1 cellular context compared by ENCODE assay signal in genomic region chr2:74908763-74909444, GRCh38.
TF ChIP-seq lines count a peak whose summit lies in the region.

No MANE protein-coding gene starts in this region.

TF ChIP-seq in HepG2, 621 proteins besides CTCF, POLR2A, EP300 and RAD21 (continued from another document and continues in another):
- TF ChIP-seq ZNF614 (CRISPR knock-in tag; IDR thresholded peaks at IDR 0.05; ENCODE audit: borderline replicate concordance) (no peak), MIER3 (CRISPR knock-in tag; IDR thresholded peaks at IDR 0.05; ENCODE audit: borderline replicate concordance) (no peak), CHD2 (IDR thresholded peaks at IDR 0.05; ENCODE audit: low read depth, low read length) (no peak), SRSF4 (IDR thresholded peaks at IDR 0.05; ENCODE audit: low read depth, low read length, poor library complexity, severe bottlenecking) (no peak), ZEB1 (IDR thresholded peaks at IDR 0.05; ENCODE audit: insufficient replicate concordance, low read depth) (no peak), PTBP1 (IDR thresholded peaks at IDR 0.05; ENCODE audit: low read depth, low read length, poor library complexity, severe bottlenecking) (no peak), NFIC (IDR thresholded peaks at IDR 0.05; ENCODE audit: low read length) (no peak), MXD4 (CRISPR knock-in tag; IDR thresholded peaks at IDR 0.05) (no peak), DRAP1 (CRISPR knock-in tag; IDR thresholded peaks at IDR 0.05) (peak; percentile 75; the same call in 1 of the 2 replicates), SAP130 (CRISPR knock-in tag; IDR thresholded peaks at IDR 0.05; ENCODE audit: low read depth) (peak; percentile 41; the same call in 1 of the 2 replicates), ZC3H4 (CRISPR knock-in tag; IDR thresholded peaks at IDR 0.05; ENCODE audit: borderline replicate concordance) (no peak), GABPA (IDR thresholded peaks at IDR 0.05; ENCODE audit: low read depth, low read length) (no peak), GABPA (CRISPR knock-in tag; IDR thresholded peaks at IDR 0.05; ENCODE audit: low read depth) (no peak), KDM1A (CRISPR knock-in tag; IDR thresholded peaks at IDR 0.05) (no peak), ATF1 (CRISPR knock-in tag; IDR thresholded peaks at IDR 0.05) (no peak), ZNF644 (CRISPR knock-in tag; IDR thresholded peaks at IDR 0.05; ENCODE audit: low read depth) (no peak), NFKB2 (CRISPR knock-in tag; IDR thresholded peaks at IDR 0.05; ENCODE audit: borderline replicate concordance) (no peak), CENPX (CRISPR knock-in tag; IDR thresholded peaks at IDR 0.05) (no peak), MLX (CRISPR knock-in tag; IDR thresholded peaks at IDR 0.05) (no peak), WIZ (CRISPR knock-in tag; IDR thresholded peaks at IDR 0.05) (no peak), TBX3 (IDR thresholded peaks at IDR 0.05; ENCODE audit: borderline replicate concordance) (no peak), ZMYM3 (CRISPR knock-in tag; IDR thresholded peaks at IDR 0.05) (no peak), POLR2G (IDR thresholded peaks at IDR 0.05; ENCODE audit: low read depth, low read length) (no peak), TCF7 (IDR thresholded peaks at IDR 0.05; ENCODE audit: low read depth) (peak; percentile 22; the same call in 1 of the 2 replicates), TGIF2 (CRISPR knock-in tag; IDR thresholded peaks at IDR 0.05) (no peak), ZNF510 (CRISPR knock-in tag; IDR thresholded peaks at IDR 0.05; ENCODE audit: low read depth) (no peak), ZNF501 (CRISPR knock-in tag; IDR thresholded peaks at IDR 0.05) (peak; percentile 52; the same call in 1 of the 2 replicates), ZNF816 (CRISPR knock-in tag; IDR thresholded peaks at IDR 0.05; ENCODE audit: borderline replicate concordance) (no peak), MZF1 (CRISPR knock-in tag; IDR thresholded peaks at IDR 0.05; ENCODE audit: borderline replicate concordance) (no peak), MIER2 (CRISPR knock-in tag; IDR thresholded peaks at IDR 0.05) (no peak), ARID4A (CRISPR knock-in tag; IDR thresholded peaks at IDR 0.05; ENCODE audit: borderline replicate concordance) (no peak), SSRP1 (CRISPR knock-in tag; IDR thresholded peaks at IDR 0.05) (no peak), HNRNPK (IDR thresholded peaks at IDR 0.05; ENCODE audit: low read depth, low read length, poor library complexity, severe bottlenecking) (no peak)
- TF ChIP-seq, protein P1, sequence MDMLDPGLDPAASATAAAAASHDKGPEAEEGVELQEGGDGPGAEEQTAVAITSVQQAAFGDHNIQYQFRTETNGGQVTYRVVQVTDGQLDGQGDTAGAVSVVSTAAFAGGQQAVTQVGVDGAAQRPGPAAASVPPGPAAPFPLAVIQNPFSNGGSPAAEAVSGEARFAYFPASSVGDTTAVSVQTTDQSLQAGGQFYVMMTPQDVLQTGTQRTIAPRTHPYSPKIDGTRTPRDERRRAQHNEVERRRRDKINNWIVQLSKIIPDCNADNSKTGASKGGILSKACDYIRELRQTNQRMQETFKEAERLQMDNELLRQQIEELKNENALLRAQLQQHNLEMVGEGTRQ (IDR thresholded peaks at IDR 0.05; ENCODE audit: low read depth, low read length) = no peak
- TF ChIP-seq, protein P1 (CRISPR knock-in tag; IDR thresholded peaks at IDR 0.05; ENCODE audit: borderline replicate concordance) = no peak
- TF ChIP-seq, protein P2, sequence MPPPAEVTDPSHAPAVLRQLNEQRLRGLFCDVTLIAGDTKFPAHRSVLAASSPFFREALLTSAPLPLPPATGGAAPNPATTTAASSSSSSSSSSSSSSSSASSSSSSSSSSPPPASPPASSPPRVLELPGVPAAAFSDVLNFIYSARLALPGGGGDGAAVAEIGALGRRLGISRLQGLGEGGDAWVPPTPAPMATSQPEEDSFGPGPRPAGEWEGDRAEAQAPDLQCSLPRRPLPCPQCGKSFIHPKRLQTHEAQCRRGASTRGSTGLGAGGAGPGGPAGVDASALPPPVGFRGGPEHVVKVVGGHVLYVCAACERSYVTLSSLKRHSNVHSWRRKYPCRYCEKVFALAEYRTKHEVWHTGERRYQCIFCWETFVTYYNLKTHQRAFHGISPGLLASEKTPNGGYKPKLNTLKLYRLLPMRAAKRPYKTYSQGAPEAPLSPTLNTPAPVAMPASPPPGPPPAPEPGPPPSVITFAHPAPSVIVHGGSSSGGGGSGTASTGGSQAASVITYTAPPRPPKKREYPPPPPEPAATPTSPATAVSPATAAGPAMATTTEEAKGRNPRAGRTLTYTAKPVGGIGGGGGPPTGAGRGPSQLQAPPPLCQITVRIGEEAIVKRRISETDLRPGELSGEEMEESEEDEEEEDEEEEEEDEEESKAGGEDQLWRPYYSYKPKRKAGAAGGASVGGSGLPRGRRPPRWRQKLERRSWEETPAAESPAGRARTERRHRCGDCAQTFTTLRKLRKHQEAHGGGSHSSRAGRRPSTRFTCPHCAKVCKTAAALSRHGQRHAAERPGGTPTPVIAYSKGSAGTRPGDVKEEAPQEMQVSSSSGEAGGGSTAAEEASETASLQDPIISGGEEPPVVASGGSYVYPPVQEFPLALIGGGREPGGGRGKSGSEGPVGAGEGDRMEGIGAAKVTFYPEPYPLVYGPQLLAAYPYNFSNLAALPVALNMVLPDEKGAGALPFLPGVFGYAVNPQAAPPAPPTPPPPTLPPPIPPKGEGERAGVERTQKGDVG (CRISPR knock-in tag; IDR thresholded peaks at IDR 0.05; ENCODE audit: borderline replicate concordance) = no peak
- TF ChIP-seq, protein P3, sequence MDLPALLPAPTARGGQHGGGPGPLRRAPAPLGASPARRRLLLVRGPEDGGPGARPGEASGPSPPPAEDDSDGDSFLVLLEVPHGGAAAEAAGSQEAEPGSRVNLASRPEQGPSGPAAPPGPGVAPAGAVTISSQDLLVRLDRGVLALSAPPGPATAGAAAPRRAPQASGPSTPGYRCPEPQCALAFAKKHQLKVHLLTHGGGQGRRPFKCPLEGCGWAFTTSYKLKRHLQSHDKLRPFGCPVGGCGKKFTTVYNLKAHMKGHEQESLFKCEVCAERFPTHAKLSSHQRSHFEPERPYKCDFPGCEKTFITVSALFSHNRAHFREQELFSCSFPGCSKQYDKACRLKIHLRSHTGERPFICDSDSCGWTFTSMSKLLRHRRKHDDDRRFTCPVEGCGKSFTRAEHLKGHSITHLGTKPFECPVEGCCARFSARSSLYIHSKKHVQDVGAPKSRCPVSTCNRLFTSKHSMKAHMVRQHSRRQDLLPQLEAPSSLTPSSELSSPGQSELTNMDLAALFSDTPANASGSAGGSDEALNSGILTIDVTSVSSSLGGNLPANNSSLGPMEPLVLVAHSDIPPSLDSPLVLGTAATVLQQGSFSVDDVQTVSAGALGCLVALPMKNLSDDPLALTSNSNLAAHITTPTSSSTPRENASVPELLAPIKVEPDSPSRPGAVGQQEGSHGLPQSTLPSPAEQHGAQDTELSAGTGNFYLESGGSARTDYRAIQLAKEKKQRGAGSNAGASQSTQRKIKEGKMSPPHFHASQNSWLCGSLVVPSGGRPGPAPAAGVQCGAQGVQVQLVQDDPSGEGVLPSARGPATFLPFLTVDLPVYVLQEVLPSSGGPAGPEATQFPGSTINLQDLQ (CRISPR knock-in tag; IDR thresholded peaks at IDR 0.05) = no peak
- TF ChIP-seq, protein P4, sequence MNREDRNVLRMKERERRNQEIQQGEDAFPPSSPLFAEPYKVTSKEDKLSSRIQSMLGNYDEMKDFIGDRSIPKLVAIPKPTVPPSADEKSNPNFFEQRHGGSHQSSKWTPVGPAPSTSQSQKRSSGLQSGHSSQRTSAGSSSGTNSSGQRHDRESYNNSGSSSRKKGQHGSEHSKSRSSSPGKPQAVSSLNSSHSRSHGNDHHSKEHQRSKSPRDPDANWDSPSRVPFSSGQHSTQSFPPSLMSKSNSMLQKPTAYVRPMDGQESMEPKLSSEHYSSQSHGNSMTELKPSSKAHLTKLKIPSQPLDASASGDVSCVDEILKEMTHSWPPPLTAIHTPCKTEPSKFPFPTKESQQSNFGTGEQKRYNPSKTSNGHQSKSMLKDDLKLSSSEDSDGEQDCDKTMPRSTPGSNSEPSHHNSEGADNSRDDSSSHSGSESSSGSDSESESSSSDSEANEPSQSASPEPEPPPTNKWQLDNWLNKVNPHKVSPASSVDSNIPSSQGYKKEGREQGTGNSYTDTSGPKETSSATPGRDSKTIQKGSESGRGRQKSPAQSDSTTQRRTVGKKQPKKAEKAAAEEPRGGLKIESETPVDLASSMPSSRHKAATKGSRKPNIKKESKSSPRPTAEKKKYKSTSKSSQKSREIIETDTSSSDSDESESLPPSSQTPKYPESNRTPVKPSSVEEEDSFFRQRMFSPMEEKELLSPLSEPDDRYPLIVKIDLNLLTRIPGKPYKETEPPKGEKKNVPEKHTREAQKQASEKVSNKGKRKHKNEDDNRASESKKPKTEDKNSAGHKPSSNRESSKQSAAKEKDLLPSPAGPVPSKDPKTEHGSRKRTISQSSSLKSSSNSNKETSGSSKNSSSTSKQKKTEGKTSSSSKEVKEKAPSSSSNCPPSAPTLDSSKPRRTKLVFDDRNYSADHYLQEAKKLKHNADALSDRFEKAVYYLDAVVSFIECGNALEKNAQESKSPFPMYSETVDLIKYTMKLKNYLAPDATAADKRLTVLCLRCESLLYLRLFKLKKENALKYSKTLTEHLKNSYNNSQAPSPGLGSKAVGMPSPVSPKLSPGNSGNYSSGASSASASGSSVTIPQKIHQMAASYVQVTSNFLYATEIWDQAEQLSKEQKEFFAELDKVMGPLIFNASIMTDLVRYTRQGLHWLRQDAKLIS (CRISPR knock-in tag; IDR thresholded peaks at IDR 0.05) = no peak
- TF ChIP-seq, protein P5, sequence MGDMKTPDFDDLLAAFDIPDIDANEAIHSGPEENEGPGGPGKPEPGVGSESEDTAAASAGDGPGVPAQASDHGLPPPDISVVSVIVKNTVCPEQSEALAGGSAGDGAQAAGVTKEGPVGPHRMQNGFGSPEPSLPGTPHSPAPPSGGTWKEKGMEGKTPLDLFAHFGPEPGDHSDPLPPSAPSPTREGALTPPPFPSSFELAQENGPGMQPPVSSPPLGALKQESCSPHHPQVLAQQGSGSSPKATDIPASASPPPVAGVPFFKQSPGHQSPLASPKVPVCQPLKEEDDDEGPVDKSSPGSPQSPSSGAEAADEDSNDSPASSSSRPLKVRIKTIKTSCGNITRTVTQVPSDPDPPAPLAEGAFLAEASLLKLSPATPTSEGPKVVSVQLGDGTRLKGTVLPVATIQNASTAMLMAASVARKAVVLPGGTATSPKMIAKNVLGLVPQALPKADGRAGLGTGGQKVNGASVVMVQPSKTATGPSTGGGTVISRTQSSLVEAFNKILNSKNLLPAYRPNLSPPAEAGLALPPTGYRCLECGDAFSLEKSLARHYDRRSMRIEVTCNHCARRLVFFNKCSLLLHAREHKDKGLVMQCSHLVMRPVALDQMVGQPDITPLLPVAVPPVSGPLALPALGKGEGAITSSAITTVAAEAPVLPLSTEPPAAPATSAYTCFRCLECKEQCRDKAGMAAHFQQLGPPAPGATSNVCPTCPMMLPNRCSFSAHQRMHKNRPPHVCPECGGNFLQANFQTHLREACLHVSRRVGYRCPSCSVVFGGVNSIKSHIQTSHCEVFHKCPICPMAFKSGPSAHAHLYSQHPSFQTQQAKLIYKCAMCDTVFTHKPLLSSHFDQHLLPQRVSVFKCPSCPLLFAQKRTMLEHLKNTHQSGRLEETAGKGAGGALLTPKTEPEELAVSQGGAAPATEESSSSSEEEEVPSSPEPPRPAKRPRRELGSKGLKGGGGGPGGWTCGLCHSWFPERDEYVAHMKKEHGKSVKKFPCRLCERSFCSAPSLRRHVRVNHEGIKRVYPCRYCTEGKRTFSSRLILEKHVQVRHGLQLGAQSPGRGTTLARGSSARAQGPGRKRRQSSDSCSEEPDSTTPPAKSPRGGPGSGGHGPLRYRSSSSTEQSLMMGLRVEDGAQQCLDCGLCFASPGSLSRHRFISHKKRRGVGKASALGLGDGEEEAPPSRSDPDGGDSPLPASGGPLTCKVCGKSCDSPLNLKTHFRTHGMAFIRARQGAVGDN (CRISPR knock-in tag; IDR thresholded peaks at IDR 0.05) = peak; percentile 58
